ENCODE assay signal across 27 cellular contexts in genomic region chr9:127403507-127404192, GRCh38. TPM values are rescaled to one million over a fixed set of nuclear protein-coding genes. Genes with fewer than 3 reads are reported as not detected.
"Had no signal": no experiment of that assay in that cellular context is flagged by ENCODE, and none has a peak within 500 bp of the region (broad histone marks: within the 10 kb centered on the region; RNA-seq: fewer than 3 reads in every experiment).

No MANE protein-coding gene starts in this region.

- H3K27me3 ChIP-seq: colonic mucosa, esophagus muscularis mucosa, foreskin keratinocyte, gastroesophageal sphincter, heart right ventricle, left lung, neural progenitor cell, right atrium auricular region, sigmoid colon, testis, tibial artery, upper lobe of left lung, uterus had no signal

- H3K27ac ChIP-seq: colonic mucosa, esophagus muscularis mucosa, foreskin keratinocyte, gastroesophageal sphincter, heart right ventricle, left lung, neural progenitor cell, prostate gland, right atrium auricular region, testis, tibial artery, upper lobe of left lung, uterus had no signal

- H3K4me2 ChIP-seq: neural progenitor cell had no signal

- H3K4me3 ChIP-seq: colonic mucosa, esophagus muscularis mucosa, gastroesophageal sphincter, heart right ventricle, left lung, neural progenitor cell, prostate gland, right atrium auricular region, sigmoid colon, testis, tibial artery, upper lobe of left lung, uterus had no signal

- H3K4me1 ChIP-seq: colonic mucosa, foreskin keratinocyte, neural progenitor cell, prostate gland had no signal

- ATAC-seq: foreskin keratinocyte; gastroesophageal sphincter; left cardiac atrium; left lung; naive thymus-derived CD4-positive, alpha-beta T cell; stimulated activated memory B cell treated with anti-CD40 and anti-IgM and Interleukin-4, amounts not matched to agents 10 μg/mL and 1 μg/mL and 100 μg/mL, for 72 hours; stimulated activated naive CD8-positive, alpha-beta T cell treated with anti-CD3 and anti-CD28 coated beads, Interleukin-15, Interleukin-2, amounts not matched to agents 100 U/mL and 50 U/mL, for 24 hours had no signal

- H3K9me3 ChIP-seq: colonic mucosa, esophagus muscularis mucosa, gastroesophageal sphincter, heart right ventricle, left lung, prostate gland, right atrium auricular region, sigmoid colon, testis, tibial artery, upper lobe of left lung, uterus had no signal

- H3K9ac ChIP-seq: neural progenitor cell had no signal

- FAIRE-seq: islet of Langerhans had no signal

- H3K36me3 ChIP-seq: colonic mucosa, neural progenitor cell, uterus had no signal

- H2AFZ ChIP-seq: neural progenitor cell had no signal

- DNase-seq: colonic mucosa; effector CD8-positive, alpha-beta T cell; endodermal cell; foreskin keratinocyte; heart right ventricle; hippocampal formation; left cardiac atrium; left lung; mesendoderm; midbrain; naive thymus-derived CD4-positive, alpha-beta T cell; nucleus accumbens; sigmoid colon; stimulated activated CD4-positive, alpha-beta T cell treated with anti-CD3 and anti-CD28 coated beads, Interleukin-4, amount 100 ng/mL, for 4 hours; stimulated activated naive CD8-positive, alpha-beta T cell treated with anti-CD3 and anti-CD28 coated beads, Interleukin-15, Interleukin-2, amounts not matched to agents 100 U/mL and 50 U/mL, for 24 hours; substantia nigra; testis; tibial artery; uterus had no signal

RNA-seq across cellular contexts. Expression of gene SLC2A8, which starts 6.7 kb away (rescaled TPM):
- polyA plus RNA-seq: naive thymus-derived CD4-positive, alpha-beta T cell had no signal
